In genomic region chr20:25269057-25269832, GRCh38 we compare ENCODE assay signal across 22 cellular contexts. TPM values are rescaled to one million over a fixed set of nuclear protein-coding genes. Genes with fewer than 3 reads are reported as not detected.
DNase-seq lines count a peak whose midpoint lies in the region; ATAC-seq and TF ChIP-seq lines count a peak whose summit lies in the region.
"Had no signal": no experiment of that assay in that cellular context is flagged by ENCODE, and none has a peak within 500 bp of the region (broad histone marks: within the 10 kb centered on the region; RNA-seq: fewer than 3 reads in every experiment).

No MANE protein-coding gene starts in this region.

- peaks cover 24% of the 10 kb centered on the region for H3K36me3 Mint-ChIP-seq in Caco-2 (ENCODE audit: insufficient read depth, unreplicated experiment)
- H3K36me3 Mint-ChIP-seq in CD4-positive, alpha-beta memory T cell, result peaks cover 14 to 39% of the 10 kb centered on the region in 2 donors

- no peaks in the 10 kb centered on the region for H3K4me1 Mint-ChIP-seq in Caco-2 (ENCODE audit: low read depth, unreplicated experiment)
- H3K4me1 Mint-ChIP-seq in CD4-positive, alpha-beta memory T cell, result peaks cover 0 to 6% (median 4%) of the 10 kb centered on the region in 4 donors
- H3K4me1 Mint-ChIP-seq: activated CD4-positive, alpha-beta T cell treated with anti-CD3 and anti-CD28 coated beads, Interleukin-2, amount 10 ng/mL, durations not matched to agents 24 days and 14 days had no signal

- H3K4me2 ChIP-seq in osteoblast (ENCODE audit: insufficient read depth, low read length), result no peak overlapping the region

- H3K27me3 Mint-ChIP-seq in Caco-2 (ENCODE audit: insufficient read depth, unreplicated experiment), result no peaks in the 10 kb centered on the region
- no peaks in the 10 kb centered on the region for H3K27me3 Mint-ChIP-seq in CD4-positive, alpha-beta memory T cell
- H3K27me3 Mint-ChIP-seq: activated CD4-positive, alpha-beta T cell treated with anti-CD3 and anti-CD28 coated beads, Interleukin-2, amount 10 ng/mL, durations not matched to agents 24 days and 14 days; CD4-positive, alpha-beta T cell; effector memory CD8-positive, alpha-beta T cell; naive B cell had no signal

- TF ChIP-seq EP300 in esophagus muscularis mucosa (IDR thresholded peaks at IDR 0.05), result no peak

- H3K79me2 ChIP-seq in osteoblast (ENCODE audit: insufficient read depth, low read length), result peaks cover 44% of the 10 kb centered on the region
- H3K79me2 ChIP-seq: parathyroid adenoma had no signal

- no peak for TF ChIP-seq POLR2A in esophagus muscularis mucosa (IDR thresholded peaks at IDR 0.05; ENCODE audit: low read depth)

- H2AFZ ChIP-seq in osteoblast (ENCODE audit: low read length), result no peak overlapping the region
- H2AFZ ChIP-seq: parathyroid adenoma had no signal

- peaks cover 4% of the 10 kb centered on the region for H4K20me1 ChIP-seq in osteoblast (ENCODE audit: insufficient read depth, low read length)

- TF ChIP-seq CTCF in BE2C (IDR thresholded peaks at IDR 0.05; ENCODE audit: low read depth, low read length) (no peak), Caco-2 (IDR thresholded peaks at IDR 0.05; ENCODE audit: insufficient read depth in 1 of 2, low read depth in 1 of 2, low read length in 1 of 2, severe bottlenecking in 1 of 2, unreplicated experiment in 1 of 2) (no peak), esophagus muscularis mucosa (IDR thresholded peaks at IDR 0.05) (no peak), osteoblast (IDR thresholded peaks at IDR 0.05; ENCODE audit: extremely low read depth, low read depth, low read length) (no peak)

- WGBS in esophagus muscularis mucosa, result 82% methylated on average over 11 of the region's 11 CpGs

- H3K4me1 ChIP-seq in BE2C, result peaks cover 2% of the 10 kb centered on the region; the same call in 1 of the 2 replicates
- no peaks in the 10 kb centered on the region for H3K4me1 ChIP-seq in Caco-2
- H3K4me1 ChIP-seq in esophagus muscularis mucosa, result peaks cover 32 to 62% (median 48%) of the 10 kb centered on the region in 4 donors
- H3K4me1 ChIP-seq in osteoblast (ENCODE audit: insufficient read depth, low read length), result no peaks in the 10 kb centered on the region
- H3K4me1 ChIP-seq in CD4-positive, alpha-beta memory T cell (ENCODE audit: insufficient read depth, low read length), result no peaks in the 10 kb centered on the region
- H3K4me1 ChIP-seq: body of pancreas, parathyroid adenoma had no signal

- BruUV-seq in Caco-2 (replicated peaks; lab: Mats Ljungman, UMichigan), result no TSS peak

- intact Hi-C loops in Caco-2 (cut with micrococcal nuclease; ENCODE audit: unreplicated experiment) (no loop called here), esophagus muscularis mucosa (cut with DNase I) (no loop called here)
- intact Hi-C loops in CD4-positive, alpha-beta memory T cell (cut with micrococcal nuclease), result no loop called here

- CTCF ChIA-PET in Caco-2 (lab: Charles Lee), result no interaction called here
- CTCF ChIA-PET in CD4-positive, alpha-beta memory T cell (lab: Charles Lee; ENCODE audit: partially characterized antibody), result interaction anchor here (1.0 to 1.1 kb wide), 2 partner anchors 130 kb away, joined by 3 read pairs; no protein-coding TSS in a partner anchor

- H3K36me3 ChIP-seq in BE2C (peaks cover 36% of the 10 kb centered on the region), Caco-2 (ENCODE audit: control insufficient read depth, insufficient read depth, low read length) (no peaks in the 10 kb centered on the region; the same call in 1 of the 2 replicates), esophagus muscularis mucosa (peaks cover 21 to 63% (median 48%) of the 10 kb centered on the region in 4 donors), osteoblast (ENCODE audit: insufficient read depth, low read length) (peaks cover 50% of the 10 kb centered on the region)
- peaks cover 21% of the 10 kb centered on the region for H3K36me3 ChIP-seq in CD4-positive, alpha-beta memory T cell (ENCODE audit: insufficient read depth, low read length)

- POLR2A ChIA-PET in Caco-2 (lab: Charles Lee), result no interaction called here
- POLR2A ChIA-PET in CD4-positive, alpha-beta memory T cell (lab: Charles Lee; ENCODE audit: partially characterized antibody), result no interaction called here

- no peaks in the 10 kb centered on the region for H3K9me3 Mint-ChIP-seq in Caco-2 (ENCODE audit: unreplicated experiment)
- H3K9me3 Mint-ChIP-seq in CD4-positive, alpha-beta memory T cell, result peaks cover 0 to under 1% (median 0%) of the 10 kb centered on the region in 8 donors
- H3K9me3 Mint-ChIP-seq: activated CD4-positive, alpha-beta T cell treated with anti-CD3 and anti-CD28 coated beads, Interleukin-2, amount 10 ng/mL, durations not matched to agents 24 days and 14 days; CD4-positive, alpha-beta T cell; effector memory CD8-positive, alpha-beta T cell; naive B cell had no signal

- H3K27ac ChIP-seq in esophagus muscularis mucosa (replicated peaks in 1 of 4), result peak overlapping the region; percentile 30 to 86 (median 49)
- H3K27ac ChIP-seq in osteoblast (ENCODE audit: low read depth, low read length), result no peak overlapping the region
- no peak overlapping the region for H3K27ac ChIP-seq in CD4-positive, alpha-beta memory T cell (ENCODE audit: low read depth, low read length)
- H3K27ac ChIP-seq: body of pancreas, parathyroid adenoma had no signal

- H3K9me3 ChIP-seq in BE2C (no peaks in the 10 kb centered on the region), Caco-2 (no peaks in the 10 kb centered on the region), esophagus muscularis mucosa (no peaks in the 10 kb centered on the region), osteoblast (ENCODE audit: low read depth, low read length) (no peaks in the 10 kb centered on the region)
- no peaks in the 10 kb centered on the region for H3K9me3 ChIP-seq in CD4-positive, alpha-beta memory T cell (ENCODE audit: control insufficient read depth in 1 of 2, low read length in 2 of 2)
- H3K9me3 ChIP-seq: body of pancreas had no signal

- H3K4me3 Mint-ChIP-seq in Caco-2 (ENCODE audit: unreplicated experiment), result no peak overlapping the region
- H3K4me3 Mint-ChIP-seq in CD4-positive, alpha-beta memory T cell, result no peak overlapping the region
- H3K4me3 Mint-ChIP-seq: activated CD4-positive, alpha-beta T cell treated with anti-CD3 and anti-CD28 coated beads, Interleukin-2, amount 10 ng/mL, durations not matched to agents 24 days and 14 days; CD4-positive, alpha-beta T cell; effector memory CD8-positive, alpha-beta T cell; naive B cell had no signal

- H3K27ac Mint-ChIP-seq in Caco-2 (ENCODE audit: unreplicated experiment), result peak overlapping the region; percentile 45
- peak overlapping the region in 1 of 7 donors; percentile 25 for H3K27ac Mint-ChIP-seq in CD4-positive, alpha-beta memory T cell
- H3K27ac Mint-ChIP-seq: activated CD4-positive, alpha-beta T cell treated with anti-CD3 and anti-CD28 coated beads, Interleukin-2, amount 10 ng/mL, durations not matched to agents 24 days and 14 days; CD4-positive, alpha-beta T cell; effector memory CD8-positive, alpha-beta T cell had no signal

- DNase-seq in BE2C (peak; percentile 13), Caco-2 (peak in 1 of 2 experiments; percentile 14), esophagus muscularis mucosa (ENCODE audit: extremely low spot score) (no peak), osteoblast (ENCODE audit: insufficient read length, low spot score, missing footprints) (peak; percentile 38), DMS79 (lab: John Stamatoyannopoulos, UW) (no peak), GM19238 (ENCODE audit: insufficient read length, low spot score) (no peak)
- DNase-seq in CD4-positive, alpha-beta memory T cell, result no peak
- DNase-seq: activated CD4-positive, alpha-beta T cell treated with anti-CD3 and anti-CD28 coated beads, Interleukin-2, amount 10 ng/mL, durations not matched to agents 24 days and 14 days; activated effector memory CD4-positive, alpha-beta T cell treated with Interleukin-2 at 50 U/mL for 16 hours; DMS79 treated with DMSO at 0.1 percent for 48 hours; effector memory CD8-positive, alpha-beta T cell; GOT3; naive B cell; NCI-H1105 treated with DMSO at 0.1 percent for 48 hours; NCI-H2029 treated with DMSO at 0.1 percent for 48 hours; NCI-H345; NCI-H774; SHP77 treated with DMSO at 0.1 percent for 48 hours had no signal

- H3K4me3 ChIP-seq in BE2C (ENCODE audit: low read depth, low read length) (no peak overlapping the region), Caco-2 (ENCODE audit: low read depth, low read length) (no peak overlapping the region), esophagus muscularis mucosa (no peak overlapping the region), osteoblast (ENCODE audit: insufficient read depth, low read length) (no peak overlapping the region)
- no peak overlapping the region for H3K4me3 ChIP-seq in CD4-positive, alpha-beta memory T cell (ENCODE audit: low read length in 2 of 2)
- H3K4me3 ChIP-seq: body of pancreas had no signal

- H3K27me3 ChIP-seq in BE2C (no peaks in the 10 kb centered on the region), Caco-2 (replicated peaks; ENCODE audit: control insufficient read depth, insufficient read depth, low read length) (no peaks in the 10 kb centered on the region), esophagus muscularis mucosa (no peaks in the 10 kb centered on the region), osteoblast (ENCODE audit: insufficient read depth, low read length) (no peaks in the 10 kb centered on the region)
- no peaks in the 10 kb centered on the region for H3K27me3 ChIP-seq in CD4-positive, alpha-beta memory T cell (ENCODE audit: insufficient read depth, low read length)
- H3K27me3 ChIP-seq: body of pancreas had no signal

- ATAC-seq in GM19324 (IDR thresholded peaks at IDR 0.05; ENCODE audit: low FRiP score, unreplicated experiment), result no peak
- ATAC-seq: body of pancreas; effector memory CD8-positive, alpha-beta T cell had no signal

RNA-seq across cellular contexts. Expression of gene PYGB, which starts 21.4 kb away (rescaled TPM):
- 58.6 TPM for polyA plus RNA-seq in BE2C (2012; ENCODE audit: insufficient read depth, insufficient read length, low read depth)
- total RNA-seq in Caco-2 (2022) (67.9 and 78.9 TPM in 2 replicates), esophagus muscularis mucosa (100 to 1,000 TPM; 398 to 632 (median 462) TPM), osteoblast (191 and 194 TPM in 2 replicates)
- 10 to 100 TPM; 34.0 to 35.6 TPM for total RNA-seq in CD4-positive, alpha-beta memory T cell
- 10 to 100 TPM; 28.3 to 34.3 TPM for polyA plus RNA-seq in CD4-positive, alpha-beta memory T cell

Comparison
In these comparisons a context has a peak if more than half of its experiments do, and no peak if none do; other contexts are left out.
1. DNase-seq: peak in BE2C (single experiment) and osteoblast (single experiment); none in esophagus muscularis mucosa (single experiment), CD4-positive, alpha-beta memory T cell (0 of 5), DMS79 (single experiment) and GM19238 (single experiment).
2. H3K27ac ChIP-seq: peak in esophagus muscularis mucosa (4 of 4); none in osteoblast (single experiment) and CD4-positive, alpha-beta memory T cell (single experiment).